37 cellular contexts compared by ENCODE assay signal in genomic region chr3:5480190-5480589, GRCh38.
"Had no signal": no experiment of that assay in that cellular context is flagged by ENCODE, and none has a peak within 500 bp of the region (broad histone marks: within the 10 kb centered on the region; RNA-seq: fewer than 3 reads in every experiment).

No MANE protein-coding gene starts in this region.

- DNase-seq: activated B cell treated with CpG ODN at 0.5 μM for 24 hours; activated CD4-positive, alpha-beta memory T cell treated with anti-CD3 and anti-CD28 coated beads, Interleukin-2, amount 10 ng/mL, durations not matched to agents 7 days and 5 days; activated CD4-positive, alpha-beta T cell treated with anti-CD3 and anti-CD28 coated beads for 4 hours; activated CD4-positive, alpha-beta T cell treated with anti-CD3 and anti-CD28 coated beads, Interleukin-2, amount 10 ng/mL, durations not matched to agents 24 days and 14 days; activated CD4-positive, alpha-beta T cell treated with anti-CD3 and anti-CD28 coated beads, Interleukin-2, amount 50 U/mL, for 48 hours; activated CD4-positive, CD25-positive, alpha-beta regulatory T cell treated with anti-CD3 and anti-CD28 coated beads, Interleukin-2, amount 50 U/mL, for 72 hours; activated CD8-positive, alpha-beta memory T cell treated with anti-CD3 and anti-CD28 coated beads for 24 hours; activated CD8-positive, alpha-beta memory T cell treated with anti-CD3 and anti-CD28 coated beads, Interleukin-2, amount 10 ng/mL, durations not matched to agents 7 days and 5 days; activated CD8-positive, alpha-beta memory T cell treated with anti-CD3 and anti-CD28 coated beads, Interleukin-2, amount 50 U/mL, for 48 hours; activated CD8-positive, alpha-beta T cell treated with anti-CD3 and anti-CD28 coated beads, Interleukin-2, amount 10 ng/mL, durations not matched to agents 7 days and 5 days; activated effector memory CD4-positive, alpha-beta T cell treated with Interleukin-2 at 50 U/mL for 16 hours; activated gamma-delta T cell; activated naive CD4-positive, alpha-beta T cell treated with anti-CD3 and anti-CD28 coated beads, Interleukin-2, amount 10 ng/mL, durations not matched to agents 7 days and 5 days; activated naive CD4-positive, alpha-beta T cell treated with Interleukin-2 at 50 U/mL for 16 hours; activated naive CD8-positive, alpha-beta T cell treated with anti-CD3 and anti-CD28 coated beads, Interleukin-2, amount 10 ng/mL, durations not matched to agents 7 days and 5 days; activated naive CD8-positive, alpha-beta T cell treated with anti-CD3 and anti-CD28 coated beads, Interleukin-2, amount 50 U/mL, for 24 hours; activated T-cell treated with anti-CD3 and anti-CD28 coated beads, Interleukin-2, amount 50 U/mL, for 24 hours; activated T-cell treated with anti-CD3 and anti-CD28 coated beads, Interleukin-2, amount 50 U/mL, for 48 hours; amygdala; anterior cingulate cortex; caudate nucleus; cerebellar nuclear complex; T-helper 1 cell; T-helper 2 cell; T-helper 9 cell had no signal

- H3K4me3 Mint-ChIP-seq: activated B cell treated with CpG ODN at 0.5 μM for 24 hours; activated CD4-positive, alpha-beta memory T cell treated with anti-CD3 and anti-CD28 coated beads, Interleukin-2, amount 10 ng/mL, durations not matched to agents 7 days and 5 days; activated CD4-positive, alpha-beta T cell treated with anti-CD3 and anti-CD28 coated beads, Interleukin-2, amount 10 ng/mL, durations not matched to agents 24 days and 14 days; activated CD8-positive, alpha-beta memory T cell treated with anti-CD3 and anti-CD28 coated beads, Interleukin-2, amount 10 ng/mL, durations not matched to agents 7 days and 5 days; activated CD8-positive, alpha-beta T cell treated with anti-CD3 and anti-CD28 coated beads, Interleukin-2, amount 10 ng/mL, durations not matched to agents 7 days and 5 days; activated naive CD4-positive, alpha-beta T cell treated with anti-CD3 and anti-CD28 coated beads, Interleukin-2, amount 10 ng/mL, durations not matched to agents 7 days and 5 days; activated naive CD4-positive, alpha-beta T cell treated with anti-CD3 and anti-CD28 coated beads, Interleukin-2, amount 50 U/mL, for 24 hours; activated naive CD8-positive, alpha-beta T cell; activated naive CD8-positive, alpha-beta T cell treated with anti-CD3 and anti-CD28 coated beads, Interleukin-2, amount 10 ng/mL, durations not matched to agents 7 days and 5 days; activated naive CD8-positive, alpha-beta T cell treated with anti-CD3 and anti-CD28 coated beads, Interleukin-2, amount 50 U/mL, for 24 hours; activated T-cell treated with anti-CD3 and anti-CD28 coated beads, Interleukin-2, amount 50 U/mL, for 24 hours; brain; central memory CD8-positive, alpha-beta T cell; T-helper 1 cell treated with Interleukin-12 subunit alpha and Interleukin-12 subunit beta and Interleukin-4 antibody, amounts not matched to agents 30 μg/mL and 1 μg/mL, for 36 hours; T-helper 2 cell treated with Interferon-gamma antibody and Interleukin-4, amounts not matched to agents 5 μg/mL and 100 μg/mL, for 36 hours had no signal

- H3K9me3 ChIP-seq: ascending aorta had no signal

- H3K27me3 ChIP-seq: ascending aorta, cardiac muscle cell had no signal

- H3K9me3 Mint-ChIP-seq: activated B cell treated with CpG ODN at 0.5 μM for 24 hours; activated CD4-positive, alpha-beta memory T cell treated with anti-CD3 and anti-CD28 coated beads, Interleukin-2, amount 10 ng/mL, durations not matched to agents 7 days and 5 days; activated CD4-positive, alpha-beta T cell treated with anti-CD3 and anti-CD28 coated beads, Interleukin-2, amount 10 ng/mL, durations not matched to agents 24 days and 14 days; activated naive CD4-positive, alpha-beta T cell treated with anti-CD3 and anti-CD28 coated beads, Interleukin-2, amount 10 ng/mL, durations not matched to agents 7 days and 5 days; activated naive CD4-positive, alpha-beta T cell treated with anti-CD3 and anti-CD28 coated beads, Interleukin-2, amount 50 U/mL, for 24 hours; activated naive CD8-positive, alpha-beta T cell treated with anti-CD3 and anti-CD28 coated beads, Interleukin-2, amount 10 ng/mL, durations not matched to agents 7 days and 5 days; activated naive CD8-positive, alpha-beta T cell treated with anti-CD3 and anti-CD28 coated beads, Interleukin-2, amount 50 U/mL, for 24 hours; activated T-cell treated with anti-CD3 and anti-CD28 coated beads, Interleukin-2, amount 50 U/mL, for 24 hours; activated T-helper 2 cell treated with anti-CD3 and anti-CD28 coated beads, Interferon-gamma antibody, Interleukin-2, Interleukin-4, amounts not matched to agents 10 μg/mL and 5 μg/mL and 100 μg/mL, durations not matched to agents 14 hours and 24 hours and 36 hours; T-helper 1 cell treated with Interleukin-12 subunit alpha and Interleukin-12 subunit beta and Interleukin-4 antibody, amounts not matched to agents 30 μg/mL and 1 μg/mL, for 36 hours; T-helper 2 cell treated with Interferon-gamma antibody and Interleukin-4, amounts not matched to agents 5 μg/mL and 100 μg/mL, for 36 hours had no signal

- H3K36me3 Mint-ChIP-seq: activated CD8-positive, alpha-beta memory T cell treated with anti-CD3 and anti-CD28 coated beads, Interleukin-2, amount 10 ng/mL, durations not matched to agents 7 days and 5 days; activated naive CD4-positive, alpha-beta T cell treated with anti-CD3 and anti-CD28 coated beads, Interleukin-2, amount 10 ng/mL, durations not matched to agents 7 days and 5 days; activated naive CD4-positive, alpha-beta T cell treated with anti-CD3 and anti-CD28 coated beads, Interleukin-2, amount 50 U/mL, for 24 hours; activated naive CD8-positive, alpha-beta T cell; activated naive CD8-positive, alpha-beta T cell treated with anti-CD3 and anti-CD28 coated beads, Interleukin-2, amount 10 ng/mL, durations not matched to agents 7 days and 5 days; brain had no signal

- H3K4me1 Mint-ChIP-seq: activated B cell treated with CpG ODN at 0.5 μM for 24 hours; activated CD4-positive, alpha-beta memory T cell treated with anti-CD3 and anti-CD28 coated beads, Interleukin-2, amount 10 ng/mL, durations not matched to agents 7 days and 5 days; activated CD4-positive, alpha-beta T cell treated with anti-CD3 and anti-CD28 coated beads, Interleukin-2, amount 10 ng/mL, durations not matched to agents 24 days and 14 days; activated CD8-positive, alpha-beta memory T cell treated with anti-CD3 and anti-CD28 coated beads, Interleukin-2, amount 10 ng/mL, durations not matched to agents 7 days and 5 days; activated naive CD4-positive, alpha-beta T cell treated with anti-CD3 and anti-CD28 coated beads, Interleukin-2, amount 10 ng/mL, durations not matched to agents 7 days and 5 days; activated naive CD4-positive, alpha-beta T cell treated with anti-CD3 and anti-CD28 coated beads, Interleukin-2, amount 50 U/mL, for 24 hours; activated naive CD8-positive, alpha-beta T cell treated with anti-CD3 and anti-CD28 coated beads, Interleukin-2, amount 10 ng/mL, durations not matched to agents 7 days and 5 days; activated naive CD8-positive, alpha-beta T cell treated with anti-CD3 and anti-CD28 coated beads, Interleukin-2, amount 50 U/mL, for 24 hours; brain; central memory CD8-positive, alpha-beta T cell had no signal

- H3K36me3 ChIP-seq: ascending aorta, cardiac muscle cell had no signal

- H3K27me3 Mint-ChIP-seq: activated B cell treated with CpG ODN at 0.5 μM for 24 hours; activated CD4-positive, alpha-beta memory T cell treated with anti-CD3 and anti-CD28 coated beads, Interleukin-2, amount 10 ng/mL, durations not matched to agents 7 days and 5 days; activated CD4-positive, alpha-beta T cell treated with anti-CD3 and anti-CD28 coated beads, Interleukin-2, amount 10 ng/mL, durations not matched to agents 24 days and 14 days; activated CD8-positive, alpha-beta memory T cell treated with anti-CD3 and anti-CD28 coated beads, Interleukin-2, amount 10 ng/mL, durations not matched to agents 7 days and 5 days; activated naive CD4-positive, alpha-beta T cell treated with anti-CD3 and anti-CD28 coated beads, Interleukin-2, amount 10 ng/mL, durations not matched to agents 7 days and 5 days; activated naive CD4-positive, alpha-beta T cell treated with anti-CD3 and anti-CD28 coated beads, Interleukin-2, amount 50 U/mL, for 24 hours; activated naive CD8-positive, alpha-beta T cell treated with anti-CD3 and anti-CD28 coated beads, Interleukin-2, amount 50 U/mL, for 24 hours; activated T-cell treated with anti-CD3 and anti-CD28 coated beads, Interleukin-2, amount 50 U/mL, for 24 hours had no signal

- H3K4me3 ChIP-seq: ascending aorta, cardiac muscle cell had no signal

- H3K27ac ChIP-seq: ascending aorta, cardiac muscle cell, VCaP had no signal

- ATAC-seq: activated CD8-positive, alpha-beta memory T cell treated with anti-CD3 and anti-CD28 coated beads, Interleukin-2, amount 10 ng/mL, durations not matched to agents 7 days and 5 days; activated CD8-positive, alpha-beta T cell treated with anti-CD3 and anti-CD28 coated beads, Interleukin-2, amount 10 ng/mL, durations not matched to agents 7 days and 5 days; activated naive CD8-positive, alpha-beta T cell treated with anti-CD3 and anti-CD28 coated beads, Interleukin-2, amount 50 U/mL, for 24 hours had no signal

- H3K27ac Mint-ChIP-seq: activated B cell treated with CpG ODN at 0.5 μM for 24 hours; activated CD4-positive, alpha-beta memory T cell treated with anti-CD3 and anti-CD28 coated beads, Interleukin-2, amount 10 ng/mL, durations not matched to agents 7 days and 5 days; activated CD4-positive, alpha-beta T cell treated with anti-CD3 and anti-CD28 coated beads, Interleukin-2, amount 10 ng/mL, durations not matched to agents 24 days and 14 days; activated CD8-positive, alpha-beta memory T cell treated with anti-CD3 and anti-CD28 coated beads, Interleukin-2, amount 10 ng/mL, durations not matched to agents 7 days and 5 days; activated CD8-positive, alpha-beta T cell treated with anti-CD3 and anti-CD28 coated beads, Interleukin-2, amount 10 ng/mL, durations not matched to agents 7 days and 5 days; activated naive CD4-positive, alpha-beta T cell treated with anti-CD3 and anti-CD28 coated beads, Interleukin-2, amount 10 ng/mL, durations not matched to agents 7 days and 5 days; activated naive CD4-positive, alpha-beta T cell treated with anti-CD3 and anti-CD28 coated beads, Interleukin-2, amount 50 U/mL, for 24 hours; activated naive CD8-positive, alpha-beta T cell; activated naive CD8-positive, alpha-beta T cell treated with anti-CD3 and anti-CD28 coated beads, Interleukin-2, amount 10 ng/mL, durations not matched to agents 7 days and 5 days; activated naive CD8-positive, alpha-beta T cell treated with anti-CD3 and anti-CD28 coated beads, Interleukin-2, amount 50 U/mL, for 24 hours; activated T-cell treated with anti-CD3 and anti-CD28 coated beads, Interleukin-2, amount 50 U/mL, for 24 hours; activated T-helper 2 cell treated with anti-CD3 and anti-CD28 coated beads, Interferon-gamma antibody, Interleukin-2, Interleukin-4, amounts not matched to agents 10 μg/mL and 5 μg/mL and 100 μg/mL, durations not matched to agents 14 hours and 24 hours and 36 hours; brain; T-helper 1 cell treated with Interleukin-12 subunit alpha and Interleukin-12 subunit beta and Interleukin-4 antibody, amounts not matched to agents 30 μg/mL and 1 μg/mL, for 36 hours; T-helper 2 cell treated with Interferon-gamma antibody and Interleukin-4, amounts not matched to agents 5 μg/mL and 100 μg/mL, for 36 hours had no signal

- H3K4me1 ChIP-seq: ascending aorta had no signal

- FAIRE-seq: bronchial epithelial cell, TTC549 had no signal
